ENCODE assay signal across 1 cellular context in genomic region chr10:102245101-102245931, GRCh38.
TF ChIP-seq lines count a peak whose summit lies in the region.

Gene GBF1, plus strand, starts transcription at chr10:102245532. Its CDS starts 13,407 bp downstream, at chr10:102258939.

TF ChIP-seq in HepG2, 621 proteins besides CTCF, POLR2A, EP300 and RAD21 (continued from another document and continues in another):
- TF ChIP-seq ATF4 (CRISPR knock-in tag; IDR thresholded peaks at IDR 0.05) (no peak), GFI1 (CRISPR knock-in tag; IDR thresholded peaks at IDR 0.05; ENCODE audit: borderline replicate concordance) (no peak), ZNF33B (CRISPR knock-in tag; IDR thresholded peaks at IDR 0.05) (no peak), ZNF749 (CRISPR knock-in tag; IDR thresholded peaks at IDR 0.05; ENCODE audit: borderline replicate concordance) (no peak), ZBTB39 (CRISPR knock-in tag; IDR thresholded peaks at IDR 0.05) (no peak), HOXA3 (CRISPR knock-in tag; IDR thresholded peaks at IDR 0.05) (peak; percentile 94), PCBP1 (IDR thresholded peaks at IDR 0.05; ENCODE audit: borderline replicate concordance, low read depth, low read length) (no peak), SMYD3 (CRISPR knock-in tag; IDR thresholded peaks at IDR 0.05) (no peak), PREB (CRISPR knock-in tag; IDR thresholded peaks at IDR 0.05) (no peak), ZNF33A (CRISPR knock-in tag; IDR thresholded peaks at IDR 0.05; ENCODE audit: borderline replicate concordance) (no peak), ZNF839 (CRISPR knock-in tag; IDR thresholded peaks at IDR 0.05; ENCODE audit: borderline replicate concordance) (no peak), KDM5A (IDR thresholded peaks at IDR 0.05; ENCODE audit: borderline replicate concordance, low read length) (peak; percentile 90), ZNF615 (CRISPR knock-in tag; IDR thresholded peaks at IDR 0.05; ENCODE audit: borderline replicate concordance) (no peak), ZBTB10 (CRISPR knock-in tag; IDR thresholded peaks at IDR 0.05; ENCODE audit: borderline replicate concordance) (no peak), TMF1 (CRISPR knock-in tag; IDR thresholded peaks at IDR 0.05; ENCODE audit: low read depth) (no peak), ZNF225 (CRISPR knock-in tag; IDR thresholded peaks at IDR 0.05) (0 out of 2 replicates have a peak, but pooled peaks have one; percentile 53), NR2F1 (CRISPR knock-in tag; IDR thresholded peaks at IDR 0.05) (peak in 1 of 2 experiments; percentile 71; a peak in 2 of 4 replicates), FOXM1 (CRISPR knock-in tag; IDR thresholded peaks at IDR 0.05) (no peak), EEA1 (CRISPR knock-in tag; IDR thresholded peaks at IDR 0.05; ENCODE audit: borderline replicate concordance) (peak; percentile 36; the same call in 1 of the 2 replicates), PRPF4 (IDR thresholded peaks at IDR 0.05; ENCODE audit: low read depth, low read length, poor library complexity, severe bottlenecking) (no peak), CEBPZ (IDR thresholded peaks at IDR 0.05; ENCODE audit: low read length) (peak; percentile 85), STAT5B (CRISPR knock-in tag; IDR thresholded peaks at IDR 0.05) (no peak), SP140L (CRISPR knock-in tag; IDR thresholded peaks at IDR 0.05; ENCODE audit: borderline replicate concordance) (0 out of 2 replicates have a peak, but pooled peaks have one; percentile 41), ZBTB7B (CRISPR knock-in tag; IDR thresholded peaks at IDR 0.05) (no peak), ZNF441 (CRISPR knock-in tag; IDR thresholded peaks at IDR 0.05; ENCODE audit: borderline replicate concordance) (peak; percentile 56; the same call in 1 of the 2 replicates), ZNF713 (CRISPR knock-in tag; IDR thresholded peaks at IDR 0.05) (no peak), UBTF (CRISPR knock-in tag; IDR thresholded peaks at IDR 0.05) (peak; percentile 69), ZNF20 (CRISPR knock-in tag; IDR thresholded peaks at IDR 0.05) (no peak), ZNF318 (CRISPR knock-in tag; IDR thresholded peaks at IDR 0.05) (no peak), FOSL2 (CRISPR knock-in tag; IDR thresholded peaks at IDR 0.05) (no peak; the same call in 1 of the 2 replicates), ZC3H13 (CRISPR knock-in tag; IDR thresholded peaks at IDR 0.05) (no peak; the same call in 1 of the 2 replicates), ATAD3A (CRISPR knock-in tag; IDR thresholded peaks at IDR 0.05) (no peak), ZBTB44 (CRISPR knock-in tag; IDR thresholded peaks at IDR 0.05) (no peak), KDM6A (CRISPR knock-in tag; IDR thresholded peaks at IDR 0.05; ENCODE audit: low read depth) (no peak), CREB1 (IDR thresholded peaks at IDR 0.05) (peak; percentile 88), CREB1 (CRISPR knock-in tag; IDR thresholded peaks at IDR 0.05) (peak; percentile 95), MLLT10 (CRISPR knock-in tag; IDR thresholded peaks at IDR 0.05) (no peak), MXD4 (CRISPR knock-in tag; IDR thresholded peaks at IDR 0.05) (peak; percentile 63), PAF1 (CRISPR knock-in tag; IDR thresholded peaks at IDR 0.05) (no peak)
